Comparison of ENCODE assay signal across 29 cellular contexts in genomic region chr3:52167240-52167639, GRCh38. TPM values are rescaled to one million over a fixed set of nuclear protein-coding genes. Genes with fewer than 3 reads are reported as not detected.
"Had no signal": no experiment of that assay in that cellular context is flagged by ENCODE, and none has a peak within 500 bp of the region (broad histone marks: within the 10 kb centered on the region; RNA-seq: fewer than 3 reads in every experiment).

No MANE protein-coding gene starts in this region.

- H3K27ac Mint-ChIP-seq: activated B cell treated with CpG ODN at 0.5 μM for 24 hours; activated CD4-positive, alpha-beta T cell treated with anti-CD3 and anti-CD28 coated beads for 36 hours; activated naive CD4-positive, alpha-beta T cell treated with anti-CD3 and anti-CD28 coated beads for 36 hours; activated naive CD8-positive, alpha-beta T cell treated with anti-CD3 and anti-CD28 coated beads, Interleukin-2, amount 10 ng/mL, durations not matched to agents 7 days and 5 days; mesothelial cell of epicardium; naive thymus-derived CD8-positive, alpha-beta T cell; stimulated activated naive B cell treated with anti-CD40 and anti-IgM and Interleukin-4, amounts not matched to agents 10 μg/mL and 1 μg/mL and 100 μg/mL, for 72 hours had no signal

- H3K27me3 Mint-ChIP-seq: activated CD4-positive, alpha-beta T cell treated with anti-CD3 and anti-CD28 coated beads for 36 hours; central memory CD8-positive, alpha-beta T cell; stimulated activated naive B cell treated with anti-CD40 and anti-IgM and Interleukin-4, amounts not matched to agents 10 μg/mL and 1 μg/mL and 100 μg/mL, for 72 hours had no signal

- H3K4me2 ChIP-seq: smooth muscle cell had no signal

- H3K9me3 ChIP-seq: breast epithelium, colonic mucosa, esophagus squamous epithelium, gastroesophageal sphincter, heart left ventricle, transverse colon had no signal

- H3K36me3 ChIP-seq: breast epithelium, colonic mucosa, esophagus squamous epithelium, gastroesophageal sphincter, heart left ventricle, transverse colon had no signal

- FAIRE-seq: islet of Langerhans, urothelium cell line had no signal

- H3K27ac ChIP-seq: breast epithelium, colonic mucosa, esophagus squamous epithelium, gastroesophageal sphincter, heart left ventricle, transverse colon had no signal

- H3K4me3 Mint-ChIP-seq: activated B cell treated with CpG ODN at 0.5 μM for 24 hours; activated CD4-positive, alpha-beta T cell treated with anti-CD3 and anti-CD28 coated beads for 36 hours; activated naive CD4-positive, alpha-beta T cell treated with anti-CD3 and anti-CD28 coated beads for 36 hours; activated naive CD8-positive, alpha-beta T cell treated with anti-CD3 and anti-CD28 coated beads, Interleukin-2, amount 10 ng/mL, durations not matched to agents 7 days and 5 days; central memory CD8-positive, alpha-beta T cell; mesothelial cell of epicardium; naive thymus-derived CD8-positive, alpha-beta T cell; stimulated activated naive B cell treated with anti-CD40 and anti-IgM and Interleukin-4, amounts not matched to agents 10 μg/mL and 1 μg/mL and 100 μg/mL, for 72 hours had no signal

- H3K9me3 Mint-ChIP-seq: activated B cell treated with CpG ODN at 0.5 μM for 24 hours; activated naive CD4-positive, alpha-beta T cell treated with anti-CD3 and anti-CD28 coated beads for 36 hours; activated naive CD8-positive, alpha-beta T cell treated with anti-CD3 and anti-CD28 coated beads, Interleukin-2, amount 10 ng/mL, durations not matched to agents 7 days and 5 days; central memory CD8-positive, alpha-beta T cell; naive thymus-derived CD8-positive, alpha-beta T cell; stimulated activated naive B cell treated with anti-CD40 and anti-IgM and Interleukin-4, amounts not matched to agents 10 μg/mL and 1 μg/mL and 100 μg/mL, for 72 hours had no signal

- H3K4me1 Mint-ChIP-seq: activated B cell treated with CpG ODN at 0.5 μM for 24 hours; activated CD4-positive, alpha-beta T cell treated with anti-CD3 and anti-CD28 coated beads for 36 hours; activated naive CD8-positive, alpha-beta T cell treated with anti-CD3 and anti-CD28 coated beads, Interleukin-2, amount 10 ng/mL, durations not matched to agents 7 days and 5 days; central memory CD8-positive, alpha-beta T cell; naive thymus-derived CD8-positive, alpha-beta T cell; stimulated activated naive B cell treated with anti-CD40 and anti-IgM and Interleukin-4, amounts not matched to agents 10 μg/mL and 1 μg/mL and 100 μg/mL, for 72 hours had no signal

- H3K4me1 ChIP-seq: breast epithelium, colonic mucosa, esophagus squamous epithelium, gastroesophageal sphincter, heart left ventricle, transverse colon had no signal

- H3K27me3 ChIP-seq: breast epithelium, colonic mucosa, esophagus squamous epithelium, gastroesophageal sphincter, heart left ventricle, transverse colon had no signal

- DNase-seq: activated B cell treated with CpG ODN at 0.5 μM for 24 hours; activated CD4-positive, alpha-beta T cell treated with anti-CD3 and anti-CD28 coated beads for 36 hours; activated CD4-positive, alpha-beta T cell treated with anti-CD3 and anti-CD28 coated beads, Interleukin-2, amount 50 U/mL, for 4 hours; activated CD8-positive, alpha-beta memory T cell treated with anti-CD3 and anti-CD28 coated beads, Interleukin-2, amount 50 U/mL, for 48 hours; activated naive CD4-positive, alpha-beta T cell treated with anti-CD3 and anti-CD28 coated beads for 36 hours; activated naive CD8-positive, alpha-beta T cell treated with anti-CD3 and anti-CD28 coated beads, Interleukin-2, amount 10 ng/mL, durations not matched to agents 7 days and 5 days; activated T-cell treated with anti-CD3 and anti-CD28 coated beads, Interleukin-2, amount 50 U/mL, for 48 hours; amniotic stem cell; colonic mucosa; esophagus squamous epithelium; heart left ventricle; left ventricle myocardium superior; mammary epithelial cell; stimulated activated CD4-positive, alpha-beta T cell treated with anti-CD3 and anti-CD28 coated beads, Interleukin-2, amount 100 ng/mL, for 48 hours; stimulated activated CD8-positive, alpha-beta memory T cell treated with anti-CD3 and anti-CD28 coated beads, Interleukin-4, amount 100 ng/mL, for 48 hours; stimulated activated naive B cell treated with anti-CD40 and anti-IgM and Interleukin-4, amounts not matched to agents 10 μg/mL and 1 μg/mL and 100 μg/mL, for 72 hours; T1000; transverse colon had no signal

- H3K36me3 Mint-ChIP-seq: activated naive CD8-positive, alpha-beta T cell treated with anti-CD3 and anti-CD28 coated beads, Interleukin-2, amount 10 ng/mL, durations not matched to agents 7 days and 5 days; mesothelial cell of epicardium; naive thymus-derived CD8-positive, alpha-beta T cell; stimulated activated naive B cell treated with anti-CD40 and anti-IgM and Interleukin-4, amounts not matched to agents 10 μg/mL and 1 μg/mL and 100 μg/mL, for 72 hours had no signal

- H3K4me3 ChIP-seq: breast epithelium, colonic mucosa, esophagus squamous epithelium, gastroesophageal sphincter, heart left ventricle, smooth muscle cell, transverse colon had no signal

RNA-seq across cellular contexts. Expression of gene TLR9, which starts 58.2 kb away (rescaled TPM):
- total RNA-seq: esophagus squamous epithelium, gastroesophageal sphincter, mammary epithelial cell, osteoblast, renal cortical epithelial cell, temporal lobe had no signal
- polyA plus RNA-seq: mammary epithelial cell; naive thymus-derived CD8-positive, alpha-beta T cell; smooth muscle cell had no signal
